8 cellular contexts compared by ENCODE assay signal in genomic region chr3:113287818-113288648, GRCh38.
A peak's percentile ranks its signal among the peaks of the same experiment; 100 is the strongest.
DNase-seq lines count a peak whose midpoint lies in the region; ATAC-seq, FAIRE-seq and TF ChIP-seq lines count a peak whose summit lies in the region.

No MANE protein-coding gene starts in this region.

- no peak overlapping the region for H3K4me2 ChIP-seq in hepatocyte

- no peaks in the 10 kb centered on the region for H4K20me1 ChIP-seq in hepatocyte (ENCODE audit: insufficient read depth, poor library complexity, severe bottlenecking)

- H3K27ac ChIP-seq in RWPE2 (ENCODE audit: poor library complexity, severe bottlenecking) (no peak overlapping the region), hepatocyte (peak overlapping the region; percentile 2), small intestine (ENCODE audit: low read depth in 1 of 2, low read length in 1 of 2) (no peak overlapping the region)

- no peak for ATAC-seq in RWPE2 (ENCODE audit: low read depth)
- ATAC-seq in HG02884 (IDR thresholded peaks at IDR 0.05; ENCODE audit: unreplicated experiment) = no peak
- ATAC-seq in HG03460 (IDR thresholded peaks at IDR 0.05; ENCODE audit: unreplicated experiment) = no peak

- 59% methylated on average over 5 of the region's 5 CpGs for WGBS in hepatocyte (ENCODE audit: low lambda C conversion rate, missing lambda C conversion rate)
- WGBS in small intestine, 3 donors = 57 to 59% (median 59%) methylated on average over 5 of the region's 5 CpGs

- H3K27me3 ChIP-seq in RWPE2 (ENCODE audit: insufficient read depth, poor library complexity, severe bottlenecking) (no peaks in the 10 kb centered on the region), hepatocyte (no peaks in the 10 kb centered on the region), small intestine (ENCODE audit: control insufficient read depth in 2 of 2, insufficient read depth in 2 of 2, low read length in 2 of 2) (no peaks in the 10 kb centered on the region)

- H3K4me3 ChIP-seq in LNCaP clone FGC (ENCODE audit: low read depth, low read length) (no peak overlapping the region), RWPE2 (ENCODE audit: severe bottlenecking) (no peak overlapping the region), astrocyte of the cerebellum (ENCODE audit: low read depth, low read length) (no peak overlapping the region), hepatocyte (no peak overlapping the region), small intestine (ENCODE audit: low read depth in 1 of 2, low read length in 2 of 2) (no peak overlapping the region)

- TF ChIP-seq CTCF in LNCaP clone FGC (IDR thresholded peaks at IDR 0.05; ENCODE audit: control insufficient read depth, extremely low read depth, insufficient read depth) (peak; percentile 97), RWPE2 (IDR thresholded peaks at IDR 0.05; ENCODE audit: poor library complexity, severe bottlenecking) (peak; percentile 99), astrocyte of the cerebellum (IDR thresholded peaks at IDR 0.05; ENCODE audit: low read depth, low read length, missing control alignments) (peak; percentile 100), hepatocyte (IDR thresholded peaks at IDR 0.05; ENCODE audit: poor library complexity) (peak; percentile 95)

- H3K4me1 ChIP-seq in RWPE2 (ENCODE audit: insufficient read depth, poor library complexity, severe bottlenecking) = peaks cover 10% of the 10 kb centered on the region
- peaks cover 11% of the 10 kb centered on the region for H3K4me1 ChIP-seq in hepatocyte (ENCODE audit: insufficient read depth)
- H3K4me1 ChIP-seq in small intestine (ENCODE audit: control insufficient read depth in 2 of 2, insufficient read depth in 1 of 2, low read depth in 1 of 2, low read length in 1 of 2) = no peaks in the 10 kb centered on the region

- H3K36me3 ChIP-seq in RWPE2 (ENCODE audit: low read depth) (no peaks in the 10 kb centered on the region), hepatocyte (replicated peaks; ENCODE audit: insufficient read depth, low read depth) (no peaks in the 10 kb centered on the region), small intestine (ENCODE audit: control insufficient read depth in 2 of 2, insufficient read depth in 2 of 2, low read length in 2 of 2) (no peaks in the 10 kb centered on the region)

- DNase-seq in EH (ENCODE audit: low read depth) (peak; percentile 67), LNCaP clone FGC (ENCODE audit: low read depth) (no peak), RWPE2 (ENCODE audit: low spot score) (no peak), astrocyte of the cerebellum (ENCODE audit: low read depth) (peak; percentile 67), hepatocyte (ENCODE audit: low spot score) (peak; percentile 77), small intestine (peak; percentile 53)

- H3K9me2 ChIP-seq in hepatocyte (replicated peaks; ENCODE audit: insufficient read depth) = no peaks in the 10 kb centered on the region

- FAIRE-seq in small intestine (lab: Jason Lieb, UNC) = no peak

- H3K79me2 ChIP-seq in hepatocyte = no peaks in the 10 kb centered on the region

- H3K9me3 ChIP-seq in RWPE2 (ENCODE audit: severe bottlenecking) (no peaks in the 10 kb centered on the region), hepatocyte (ENCODE audit: low read depth) (no peaks in the 10 kb centered on the region), small intestine (ENCODE audit: control insufficient read depth, low read depth) (no peaks in the 10 kb centered on the region)

- in situ Hi-C loops in astrocyte of the cerebellum (cut with HindIII; ENCODE audit: low sequenced_read_pairs) = loop anchor here (5.0 kb wide), 1 partner anchor 236 kb away; no protein-coding TSS in a partner anchor

- no peak overlapping the region for H2AFZ ChIP-seq in hepatocyte

Comparison
In these comparisons a context has a peak if more than half of its experiments do, and no peak if none do; other contexts are left out.
1. DNase-seq: peak in EH (single experiment), astrocyte of the cerebellum (single experiment), hepatocyte (single experiment) and small intestine (single experiment); none in LNCaP clone FGC (single experiment) and RWPE2 (single experiment).
2. Peak in every context shown above with its lines, with median percentiles within 50 percentile points of each other: CTCF ChIP-seq.